ENCODE assay signal across 7 cellular contexts in the genomic region with DNA sequence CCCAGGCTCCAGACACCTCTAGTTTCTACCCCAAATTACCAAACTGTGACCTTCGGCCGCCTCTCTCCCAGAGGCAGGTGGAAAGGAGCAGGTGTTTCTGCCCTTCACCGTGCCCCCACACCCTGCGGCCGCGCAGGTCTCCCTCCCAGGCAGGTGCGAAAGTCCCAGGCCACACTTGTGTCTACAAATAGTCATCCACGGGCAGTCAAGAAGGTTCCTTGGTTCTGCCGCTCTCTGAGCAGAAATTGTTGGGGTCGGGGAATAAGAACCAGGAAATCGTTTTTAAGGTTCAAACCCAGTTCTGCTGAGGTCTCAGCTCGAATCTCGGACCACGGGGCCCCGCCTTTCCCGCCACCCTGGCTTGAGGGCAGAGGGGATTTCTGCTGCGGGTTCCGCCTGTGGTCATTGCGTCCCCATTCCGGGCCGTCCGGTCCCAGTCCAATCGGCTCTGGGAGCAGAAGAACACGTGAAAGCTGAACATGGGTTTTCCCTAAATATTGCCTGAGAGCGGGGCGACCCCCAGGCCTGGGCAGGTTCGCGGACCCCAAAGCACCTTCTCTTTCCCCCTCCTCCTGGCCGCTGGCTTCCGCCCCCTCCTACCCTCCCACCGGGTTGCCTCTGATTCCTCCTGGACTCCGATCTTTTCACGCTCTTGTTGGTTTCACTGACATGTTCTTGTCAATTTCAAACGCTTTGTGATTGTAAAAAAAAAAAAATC. TPM values are rescaled to one million over a fixed set of nuclear protein-coding genes. Genes with fewer than 3 reads are reported as not detected.
DNase-seq lines count a peak whose midpoint lies in the region; ATAC-seq, FAIRE-seq and TF ChIP-seq lines count a peak whose summit lies in the region.

No MANE protein-coding gene starts in this region.

- H3K27ac Mint-ChIP-seq in activated naive CD8-positive, alpha-beta T cell treated with anti-CD3 and anti-CD28 coated beads, Interleukin-2, amount 50 U/mL, for 24 hours: peak overlapping the region; percentile 79

- peaks cover 15% of the 10 kb centered on the region for H3K36me3 Mint-ChIP-seq in activated naive CD8-positive, alpha-beta T cell treated with anti-CD3 and anti-CD28 coated beads, Interleukin-2, amount 50 U/mL, for 24 hours (ENCODE audit: low read depth)

- H3K4me1 ChIP-seq in small intestine (ENCODE audit: control insufficient read depth in 2 of 2, insufficient read depth in 1 of 2, low read depth in 1 of 2, low read length in 1 of 2): peaks cover 5 to 11% of the 10 kb centered on the region in 2 donors

- ATAC-seq in activated naive CD8-positive, alpha-beta T cell treated with anti-CD3 and anti-CD28 coated beads, Interleukin-2, amount 50 U/mL, for 24 hours: no peak

- peak overlapping the region; percentile 90 to 99 for H3K27ac ChIP-seq in small intestine (ENCODE audit: low read depth in 1 of 2, low read length in 1 of 2)

- FAIRE-seq in small intestine (lab: Jason Lieb, UNC): no peak

- peaks cover 60% of the 10 kb centered on the region for H3K27me3 Mint-ChIP-seq in activated naive CD8-positive, alpha-beta T cell treated with anti-CD3 and anti-CD28 coated beads, Interleukin-2, amount 50 U/mL, for 24 hours

- DNase-seq in GM13976 (ENCODE audit: low spot score) (peak; percentile 53), MG63 (no peak), small intestine (peak; percentile 53), foreskin melanocyte (no peak), NCI-H526 treated with DMSO at 0.1 percent for 48 hours (lab: John Stamatoyannopoulos, UW) (no peak)
- peak; percentile 42 for DNase-seq in activated naive CD8-positive, alpha-beta T cell treated with anti-CD3 and anti-CD28 coated beads, Interleukin-2, amount 50 U/mL, for 24 hours

- peak overlapping the region; percentile 91 for H3K4me3 Mint-ChIP-seq in activated naive CD8-positive, alpha-beta T cell treated with anti-CD3 and anti-CD28 coated beads, Interleukin-2, amount 50 U/mL, for 24 hours

- H3K9me3 ChIP-seq in MG63 (no peaks in the 10 kb centered on the region), iPS-18c (ENCODE audit: control insufficient read depth, insufficient read depth, low read length) (no peaks in the 10 kb centered on the region), small intestine (ENCODE audit: control insufficient read depth, low read depth) (no peaks in the 10 kb centered on the region)

- H3K36me3 ChIP-seq in MG63 (no peaks in the 10 kb centered on the region), small intestine (ENCODE audit: control insufficient read depth in 2 of 2, insufficient read depth in 2 of 2, low read length in 2 of 2) (no peaks in the 10 kb centered on the region)

- no peaks in the 10 kb centered on the region for H3K9me3 Mint-ChIP-seq in activated naive CD8-positive, alpha-beta T cell treated with anti-CD3 and anti-CD28 coated beads, Interleukin-2, amount 50 U/mL, for 24 hours

- H3K4me3 ChIP-seq in MG63: peak overlapping the region; percentile 82
- H3K4me3 ChIP-seq in iPS-18c (ENCODE audit: insufficient read depth, low read depth, low read length): peak overlapping the region; percentile 85
- peak overlapping the region; percentile 78 to 83 for H3K4me3 ChIP-seq in small intestine (ENCODE audit: low read depth in 1 of 2, low read length in 2 of 2)

- in situ Hi-C loops in GM13976 (cut with MboI; ENCODE audit: low sequenced_read_pairs, unreplicated experiment): no loop called here

- TF ChIP-seq CTCF in GM13976 (IDR thresholded peaks at IDR 0.05; ENCODE audit: borderline replicate concordance, control extremely low read depth, extremely low read depth, insufficient read depth, missing control alignments): no peak

- peaks cover 51% of the 10 kb centered on the region for H3K4me1 Mint-ChIP-seq in activated naive CD8-positive, alpha-beta T cell treated with anti-CD3 and anti-CD28 coated beads, Interleukin-2, amount 50 U/mL, for 24 hours

- H3K27me3 ChIP-seq in MG63: peaks cover 58% of the 10 kb centered on the region
- peaks cover 0 to 2% of the 10 kb centered on the region in 2 donors for H3K27me3 ChIP-seq in small intestine (ENCODE audit: control insufficient read depth in 2 of 2, insufficient read depth in 2 of 2, low read length in 2 of 2)

- WGBS in small intestine, 3 donors: 0 to 2% (median 0%) methylated on average over 34 of the region's 34 CpGs

RNA-seq across cellular contexts. Expression of a gene that starts 1.2 kb away (rescaled TPM):
- 0.99 and 7.4 TPM in 2 replicates for total RNA-seq in MG63 (2014; rRNA removed; shearing (Covaris generic); ENCODE audit: low replicate concordance)
- 10 to 100 TPM; 20.8 to 30.3 (median 27.1) TPM for polyA plus RNA-seq in small intestine

Comparison
In these comparisons a context has a peak if more than half of its experiments do, and no peak if none do; other contexts are left out.
1. DNase-seq: peak in GM13976 (single experiment), activated naive CD8-positive, alpha-beta T cell treated with anti-CD3 and anti-CD28 coated beads, Interleukin-2, amount 50 U/mL, for 24 hours (single experiment) and small intestine (single experiment); none in MG63 (single experiment), foreskin melanocyte (single experiment) and NCI-H526 treated with DMSO at 0.1 percent for 48 hours (single experiment).
2. Peak in every context shown above with its lines, with median percentiles within 50 percentile points of each other: H3K4me3 ChIP-seq.